8 cellular contexts compared by ENCODE assay signal in genomic region chr14:23284654-23285529, GRCh38. TPM values are rescaled to one million over a fixed set of nuclear protein-coding genes. Genes with fewer than 3 reads are reported as not detected.
DNase-seq lines count a peak whose midpoint lies in the region; ATAC-seq and TF ChIP-seq lines count a peak whose summit lies in the region.

No MANE protein-coding gene starts in this region.

- H3K4me1 ChIP-seq in PC-9 (replicated peaks; ENCODE audit: insufficient read depth), result peaks cover 10% of the 10 kb centered on the region
- peaks cover 11% of the 10 kb centered on the region for H3K4me1 ChIP-seq in mucosa of descending colon (ENCODE audit: low read depth)

- H3K27me3 Mint-ChIP-seq in dendritic cell treated with granulocyte-macrophage colony-stimulating factor and Interleukin-4, amounts not matched to agents 40 ng/mL and 50 ng/mL, for 4 days, result no peaks in the 10 kb centered on the region

- peaks cover 9% of the 10 kb centered on the region; the same call in 1 of the 2 replicates for H3F3A ChIP-seq in PC-9 (ENCODE audit: insufficient read depth, low read depth)

- TF ChIP-seq CTCF in PC-9 (conservative IDR thresholded peaks at IDR 0.05), result no peak
- no peak for TF ChIP-seq CTCF in mucosa of descending colon (IDR thresholded peaks at IDR 0.05)

- POLR2A ChIA-PET in PC-9 (lab: Charles Lee; ENCODE audit: unreplicated experiment), result no interaction called here

- peak overlapping the region; percentile 100 for H3K27ac Mint-ChIP-seq in dendritic cell treated with granulocyte-macrophage colony-stimulating factor and Interleukin-4, amounts not matched to agents 40 ng/mL and 50 ng/mL, for 4 days

- intact Hi-C loops in PC-9 (cut with micrococcal nuclease; ENCODE audit: unreplicated experiment) (no loop called here), mucosa of descending colon (cut with DNase I, micrococcal nuclease) (loop anchor here in 1 of 2 donors (10.0 kb wide), 1 partner anchor 190 kb away; the partner anchor contains the start of genes ACIN1 and C14orf119)
- intact Hi-C loops in dendritic cell treated with granulocyte-macrophage colony-stimulating factor and Interleukin-4, amounts not matched to agents 40 ng/mL and 50 ng/mL, for 4 days (cut with micrococcal nuclease), result loop anchor here (5.0 kb wide), 1 partner anchor 278 kb away; no protein-coding TSS in a partner anchor

- CTCF ChIA-PET in PC-9 (lab: Charles Lee), result no interaction called here

- peaks cover 23% of the 10 kb centered on the region for H3K36me3 Mint-ChIP-seq in dendritic cell treated with granulocyte-macrophage colony-stimulating factor and Interleukin-4, amounts not matched to agents 40 ng/mL and 50 ng/mL, for 4 days (ENCODE audit: low read depth)

- H3K27ac ChIP-seq in PC-9, result peak overlapping the region; percentile 50; the same call in 1 of the 2 replicates

- H3K4me3 Mint-ChIP-seq in dendritic cell treated with granulocyte-macrophage colony-stimulating factor and Interleukin-4, amounts not matched to agents 40 ng/mL and 50 ng/mL, for 4 days, result peak overlapping the region; percentile 98

- H2AFZ ChIP-seq in PC-9, result peak overlapping the region; percentile 87

- ATAC-seq in mucosa of descending colon, result peak; percentile 17
- ATAC-seq in HG03521 (IDR thresholded peaks at IDR 0.05; ENCODE audit: unreplicated experiment), result no peak

- BruUV-seq in PC-9 (replicated peaks; lab: Mats Ljungman, UMichigan), result no TSS peak

- peak; percentile 35 for DNase-seq in NCI-H2107 treated with DMSO at 0.1 percent for 48 hours (lab: John Stamatoyannopoulos, UW; ENCODE audit: unreplicated experiment)
- no peak for DNase-seq in NCI-H2107 (lab: John Stamatoyannopoulos, UW)
- no peak for DNase-seq in PC-9
- no peak for DNase-seq in mucosa of descending colon
- DNase-seq in NCI-H1105 treated with DMSO at 0.1 percent for 48 hours (lab: John Stamatoyannopoulos, UW), result no peak
- no peak for DNase-seq in NCI-H1092 treated with DMSO at 0.1 percent for 48 hours (lab: John Stamatoyannopoulos, UW)

- H3K9me3 ChIP-seq in PC-9 (ENCODE audit: insufficient read depth, low read depth) (no peaks in the 10 kb centered on the region), mucosa of descending colon (no peaks in the 10 kb centered on the region)

- H3K36me3 ChIP-seq in PC-9 (ENCODE audit: low read depth) (no peaks in the 10 kb centered on the region), mucosa of descending colon (ENCODE audit: low read depth) (no peaks in the 10 kb centered on the region)

- H3K79me2 ChIP-seq in PC-9 (ENCODE audit: low read depth), result peaks cover 19% of the 10 kb centered on the region

- H3K9me3 Mint-ChIP-seq in dendritic cell treated with granulocyte-macrophage colony-stimulating factor and Interleukin-4, amounts not matched to agents 40 ng/mL and 50 ng/mL, for 4 days, result no peaks in the 10 kb centered on the region

- H3K4me1 Mint-ChIP-seq in dendritic cell treated with granulocyte-macrophage colony-stimulating factor and Interleukin-4, amounts not matched to agents 40 ng/mL and 50 ng/mL, for 4 days (ENCODE audit: low read depth), result peaks cover 33% of the 10 kb centered on the region

- H4K20me1 ChIP-seq in PC-9 (ENCODE audit: insufficient read depth), result no peaks in the 10 kb centered on the region

- no peaks in the 10 kb centered on the region for H3K9me2 ChIP-seq in PC-9 (ENCODE audit: insufficient read depth)

- H3K4me2 ChIP-seq in PC-9, result peak overlapping the region; percentile 82

- H3K4me3 ChIP-seq in PC-9 (peak overlapping the region; percentile 94), mucosa of descending colon (peak overlapping the region; percentile 76)

- no peaks in the 10 kb centered on the region for H3K27me3 ChIP-seq in PC-9 (ENCODE audit: insufficient read depth, low read depth)

RNA-seq across cellular contexts. Expression of gene HOMEZ, which starts 1.0 kb away (rescaled TPM):
- total RNA-seq in PC-9 (2021) (14.0 TPM in 2 replicates), mucosa of descending colon (10 to 100 TPM; 15.3 to 18.3 (median 17.3) TPM)

RNA-seq across cellular contexts. Expression of gene PPP1R3E, which starts 17.8 kb away (rescaled TPM):
- 8.1 and 9.5 TPM in 2 replicates for total RNA-seq in PC-9 (2021)
- 10 to 100 TPM; 16.2 to 17.3 (median 17.1) TPM for total RNA-seq in mucosa of descending colon

RNA-seq across cellular contexts. Expression of gene BCL2L2, which starts 21.7 kb away (rescaled TPM):
- total RNA-seq in PC-9 (2021) (20.3 and 25.7 TPM in 2 replicates), mucosa of descending colon (100 to 1,000 TPM in 1 of 3 donors, 10 to 100 TPM in 2; 40.6 to 116 (median 41.4) TPM)

RNA-seq across cellular contexts. Expression of gene PABPN1, which starts 36.4 kb away (rescaled TPM):
- 107 and 142 TPM in 2 replicates for total RNA-seq in PC-9 (2021)
- total RNA-seq in mucosa of descending colon, result 100 to 1,000 TPM; 157 to 185 (median 157) TPM

RNA-seq across cellular contexts. Expression of gene RNF212B, which starts 47.2 kb away (rescaled TPM):
- total RNA-seq in PC-9 (2021) (not detected in 2 replicates), mucosa of descending colon (not detected)
